In the genomic region with DNA sequence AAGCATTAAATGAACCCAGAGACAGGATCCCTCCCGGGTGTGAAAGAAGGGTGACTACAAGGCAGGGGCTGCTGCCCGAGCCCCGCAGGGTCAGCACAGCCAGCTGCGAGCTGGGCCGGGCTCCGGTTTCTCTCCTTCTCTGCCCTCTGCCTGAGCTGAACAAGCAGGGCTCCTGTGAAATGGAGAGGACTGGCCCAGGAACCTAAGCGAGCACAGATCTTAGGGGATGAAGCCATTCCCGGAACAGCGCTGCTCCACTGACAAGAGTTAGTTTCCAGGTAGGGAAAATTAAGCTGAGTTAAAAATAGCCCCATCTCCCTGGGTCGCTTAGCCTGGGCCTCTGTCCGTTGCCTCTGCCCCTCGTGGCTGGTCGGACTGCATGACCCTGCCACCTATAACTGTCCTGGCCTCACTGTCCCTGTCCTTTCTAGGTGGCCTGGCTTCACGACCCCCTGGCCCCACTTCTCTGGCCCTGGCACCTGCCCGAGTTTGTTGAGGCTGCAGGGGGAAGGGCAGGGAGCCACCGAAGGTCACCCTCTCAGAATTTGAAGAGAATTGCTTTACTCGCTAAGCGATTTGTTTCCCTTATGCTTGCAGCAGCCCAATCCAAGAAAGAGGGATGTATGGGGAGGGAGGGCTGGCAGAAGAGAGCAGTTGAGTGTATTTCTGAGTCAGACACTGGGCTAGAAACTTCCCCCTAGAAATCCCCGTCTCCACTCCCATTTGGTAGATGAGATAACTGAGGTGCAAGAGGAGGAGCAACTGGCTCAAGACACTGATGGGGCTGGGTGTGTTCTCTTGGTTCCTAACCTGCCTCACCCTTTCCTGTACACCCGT, we compare ENCODE assay signal across 14 cellular contexts. TPM values are rescaled to one million over a fixed set of nuclear protein-coding genes. Genes with fewer than 3 reads are reported as not detected.
A peak's percentile ranks its signal among the peaks of the same experiment; 100 is the strongest.
DNase-seq lines count a peak whose midpoint lies in the region; ATAC-seq, FAIRE-seq and TF ChIP-seq lines count a peak whose summit lies in the region.
"Had no signal": no experiment of that assay in that cellular context is flagged by ENCODE, and none has a peak within 500 bp of the region (broad histone marks: within the 10 kb centered on the region; RNA-seq: fewer than 3 reads in every experiment).

No MANE protein-coding gene starts in this region.

- peak overlapping the region; percentile 69 for H3K18ac ChIP-seq in neuronal stem cell (ENCODE audit: low read length)

- no peak overlapping the region for H2BK5ac ChIP-seq in neuronal stem cell (ENCODE audit: low read length)

- H4K20me1 ChIP-seq in GM12878 (ENCODE audit: control insufficient read depth, insufficient read depth): no peaks in the 10 kb centered on the region
- H4K20me1 ChIP-seq in GM23248 (ENCODE audit: insufficient read depth): no peaks in the 10 kb centered on the region

- H3F3A ChIP-seq in GM23248 (ENCODE audit: insufficient read depth): no peaks in the 10 kb centered on the region

- H3K27ac ChIP-seq in GM12878 (ENCODE audit: control insufficient read depth, insufficient read depth) (peak overlapping the region; percentile 69), neuronal stem cell (replicated peaks; ENCODE audit: low read length) (peak overlapping the region; percentile 48), GM23248 (no peak overlapping the region)
- no peak overlapping the region for H3K27ac ChIP-seq in effector memory CD4-positive, alpha-beta T cell (ENCODE audit: insufficient read depth, low read length, poor library complexity, severe bottlenecking)

- H3K27me3 Mint-ChIP-seq in immature natural killer cell (ENCODE audit: low read depth in 3 of 3): peaks cover 5 to 11% (median 8%) of the 10 kb centered on the region in 3 donors

- no peaks in the 10 kb centered on the region for H3K9me3 ChIP-seq in GM12878 (replicated peaks; ENCODE audit: control insufficient read depth, insufficient read depth, low read length)
- H3K9me3 ChIP-seq in neuronal stem cell (replicated peaks in 1 of 2; ENCODE audit: control insufficient read depth in 2 of 2, insufficient read depth in 1 of 2, low read depth in 1 of 2, low read length in 2 of 2): no peaks in the 10 kb centered on the region
- no peaks in the 10 kb centered on the region for H3K9me3 ChIP-seq in GM23248 (ENCODE audit: low read depth)
- H3K9me3 ChIP-seq in effector memory CD4-positive, alpha-beta T cell (ENCODE audit: control insufficient read depth, low read length): no peaks in the 10 kb centered on the region

- H3K4me3 Mint-ChIP-seq in immature natural killer cell: no peak overlapping the region

- H3K79me2 ChIP-seq in GM12878 (ENCODE audit: control insufficient read depth, insufficient read depth, low read length) (no peaks in the 10 kb centered on the region), GM23248 (ENCODE audit: insufficient read depth) (no peaks in the 10 kb centered on the region)

- no peak overlapping the region for H3K23ac ChIP-seq in neuronal stem cell (ENCODE audit: low read depth, low read length, poor library complexity)

- H2BK15ac ChIP-seq in neuronal stem cell (ENCODE audit: low read length): peak overlapping the region; percentile 33

- H3K36me3 Mint-ChIP-seq in immature natural killer cell: no peaks in the 10 kb centered on the region

- ATAC-seq in HG02885 (IDR thresholded peaks at IDR 0.05; ENCODE audit: poor library complexity, unreplicated experiment) (peak; percentile 52), GM12878 (peak; percentile 83), left colon (no peak)

- no peaks in the 10 kb centered on the region for H3K9me3 Mint-ChIP-seq in immature natural killer cell

- H3K36me3 ChIP-seq in GM12878 (ENCODE audit: control insufficient read depth in 2 of 2, insufficient read depth in 2 of 2, low read length in 1 of 2) (no peaks in the 10 kb centered on the region), neuronal stem cell (replicated peaks in 1 of 2; ENCODE audit: control insufficient read depth in 2 of 2, insufficient read depth in 2 of 2, low read length in 2 of 2) (no peaks in the 10 kb centered on the region), GM23248 (ENCODE audit: low read depth) (no peaks in the 10 kb centered on the region)
- H3K36me3 ChIP-seq in effector memory CD4-positive, alpha-beta T cell (ENCODE audit: control insufficient read depth, insufficient read depth, low read length): no peaks in the 10 kb centered on the region

- no peak for TF ChIP-seq EP300 in GM12878 (IDR thresholded peaks at IDR 0.05; ENCODE audit: borderline replicate concordance in 1 of 2, control insufficient read depth in 1 of 2, low read depth in 2 of 2, low read length in 2 of 2)

- H4K91ac ChIP-seq in neuronal stem cell (ENCODE audit: low read depth, low read length, poor library complexity): no peak overlapping the region

- H3K4me2 ChIP-seq in GM12878 (ENCODE audit: control insufficient read depth, insufficient read depth) (peak overlapping the region; percentile 76), neuronal stem cell (ENCODE audit: insufficient read depth, low read length, poor library complexity, severe bottlenecking) (peak overlapping the region; percentile 53), GM23248 (ENCODE audit: unreplicated experiment) (no peak overlapping the region)

- POLR2A ChIA-PET in GM12878 (lab: Charles Lee): interaction anchor here (0.7 kb wide), 1 partner anchor 8 kb away, joined by 3 read pairs; no protein-coding TSS in a partner anchor

- H3K4ac ChIP-seq in neuronal stem cell (ENCODE audit: low read length): no peak overlapping the region

- no peak overlapping the region for H3K27ac Mint-ChIP-seq in immature natural killer cell

- no peaks in the 10 kb centered on the region for H3K79me1 ChIP-seq in neuronal stem cell (ENCODE audit: low read depth, low read length)

- H3K9me2 ChIP-seq in GM23248 (ENCODE audit: insufficient read depth): no peaks in the 10 kb centered on the region

- 11% methylated on average over 20 of the region's 20 CpGs for WGBS in GM12878 (ENCODE audit: insufficient coverage, insufficient replicate concordance, low lambda C conversion rate, missing lambda C conversion rate)
- WGBS in neuronal stem cell (ENCODE audit: extremely low coverage in 2 of 2, insufficient read length in 2 of 2, insufficient replicate concordance in 1 of 2), 2 donors: no CpG with 5 or more reads among the region's 20 CpGs
- 84 to 87% methylated on average over 20 of the region's 20 CpGs for WGBS in GM23248 (ENCODE audit: low coverage in 1 of 2, low lambda C conversion rate in 2 of 2, missing lambda C conversion rate in 2 of 2), 2 experiments

- TF ChIP-seq POLR2A in GM12878 (IDR thresholded peaks at IDR 0.05; ENCODE audit: low read depth, low read length): no peak

- RAD21 ChIA-PET in GM12878 (lab: Charles Lee; ENCODE audit: unreplicated experiment): interaction anchor here (1.0 kb wide), 1 partner anchor 32 kb away, joined by 3 read pairs; no protein-coding TSS in a partner anchor

- H2AK5ac ChIP-seq in neuronal stem cell (ENCODE audit: low read depth, low read length): peak overlapping the region; percentile 22

- peak; percentile 83 for DNase-seq in GM10266 (ENCODE audit: extremely low spot score)
- peak; percentile 48 for DNase-seq in GM12878 (ENCODE audit: low read depth, low spot score)
- DNase-seq in neuronal stem cell (ENCODE audit: low spot score): peak; percentile 62
- no peak for DNase-seq in immature natural killer cell
- no peak for DNase-seq in left colon
- DNase-seq in GM23248: no peak
- no peak for DNase-seq in effector memory CD4-positive, alpha-beta T cell
- DNase-seq: activated CD4-positive, alpha-beta T cell treated with anti-CD3 and anti-CD28 coated beads for 1 hour; GF-D8; NCI-H524 had no signal

- H3K14ac ChIP-seq in neuronal stem cell (ENCODE audit: low read length): no peak overlapping the region

- H3K4me3 ChIP-seq in GM12878 (peak overlapping the region; percentile 45; the same call in 1 of the 2 replicates), neuronal stem cell (ENCODE audit: low read length in 2 of 2) (peak overlapping the region in 1 of 2 donors; percentile 41), GM23248 (no peak overlapping the region)
- H3K4me3 ChIP-seq in effector memory CD4-positive, alpha-beta T cell (ENCODE audit: insufficient read depth, low read depth, low read length, poor library complexity, severe bottlenecking): no peak overlapping the region

- intact Hi-C loops in GM12878 (cut with micrococcal nuclease; ENCODE audit: unreplicated experiment) (no loop called here), left colon (cut with DNase I, micrococcal nuclease) (no loop called here)

- peaks cover 36% of the 10 kb centered on the region for H3K4me1 ChIP-seq in GM12878 (ENCODE audit: control insufficient read depth, insufficient read depth, low read length)
- H3K4me1 ChIP-seq in neuronal stem cell (ENCODE audit: control insufficient read depth in 2 of 2, insufficient read depth in 1 of 2, low read depth in 1 of 2, low read length in 2 of 2): peaks cover 26 to 47% of the 10 kb centered on the region in 2 donors
- H3K4me1 ChIP-seq in GM23248 (ENCODE audit: insufficient read depth): peaks cover 15% of the 10 kb centered on the region
- H3K4me1 ChIP-seq in effector memory CD4-positive, alpha-beta T cell (ENCODE audit: control insufficient read depth, insufficient read depth, low read length, poor library complexity, severe bottlenecking): no peaks in the 10 kb centered on the region

- no peak for TF ChIP-seq CTCF in GM10266 (IDR thresholded peaks at IDR 0.05; ENCODE audit: control insufficient read depth, insufficient read depth, low read depth, missing control alignments)
- TF ChIP-seq CTCF in GM12878 (IDR thresholded peaks at IDR 0.05 in 2 of 3, conservative IDR thresholded peaks at IDR 0.05 in 1 of 3; ENCODE audit: control insufficient read depth in 2 of 3, extremely low read depth in 1 of 3, insufficient read depth in 1 of 3, low read depth in 3 of 3, low read length in 3 of 3): no peak

- TF ChIP-seq RAD21 in GM12878 (IDR thresholded peaks at IDR 0.05; ENCODE audit: insufficient read depth, low read depth, low read length): no peak

- peak overlapping the region; percentile 59 for H2AFZ ChIP-seq in GM12878 (ENCODE audit: control insufficient read depth, low read depth, low read length)
- H2AFZ ChIP-seq in neuronal stem cell (ENCODE audit: low read length): peak overlapping the region; percentile 76
- H2AFZ ChIP-seq in GM23248: no peak overlapping the region

- SMC1A ChIA-PET in GM12878 (lab: Charles Lee; ENCODE audit: uncharacterized antibody, unreplicated experiment): interaction anchor here (0.6 to 0.9 kb wide), 3 partner anchors 16 to 217 kb away, joined by 3 to 5 read pairs (median 3); no protein-coding TSS in a partner anchor

- no peak overlapping the region for H4K8ac ChIP-seq in neuronal stem cell (ENCODE audit: low read depth, low read length)

- H2BK12ac ChIP-seq in neuronal stem cell (ENCODE audit: low read length): no peak overlapping the region

- H3K9ac ChIP-seq in GM12878 (ENCODE audit: control insufficient read depth, insufficient read depth, low read length) (peak overlapping the region; percentile 60), neuronal stem cell (ENCODE audit: low read depth, low read length, poor library complexity) (peak overlapping the region; percentile 78), GM23248 (no peak overlapping the region)

- no peaks in the 10 kb centered on the region for H3K4me1 Mint-ChIP-seq in immature natural killer cell

- BruUV-seq in GM12878 (replicated peaks; lab: Mats Ljungman, UMichigan): no TSS peak

- in situ Hi-C loops in GM12878 (cut with MboI) (no loop called here), GM23248 (cut with MboI) (no loop called here)

- no peak overlapping the region for H2BK120ac ChIP-seq in neuronal stem cell (ENCODE audit: low read depth, low read length)

- peak; percentile 52 for FAIRE-seq in GM12878 (lab: Jason Lieb, UNC)
- FAIRE-seq: bronchial epithelial cell had no signal

- H3K27me3 ChIP-seq in GM12878 (replicated peaks in 1 of 2; ENCODE audit: control insufficient read depth in 2 of 2, insufficient read depth in 2 of 2, low read length in 1 of 2) (no peaks in the 10 kb centered on the region), neuronal stem cell (ENCODE audit: control insufficient read depth in 3 of 3, insufficient read depth in 3 of 3, low read depth in 1 of 3, low read length in 3 of 3) (no peaks in the 10 kb centered on the region), GM23248 (replicated peaks; ENCODE audit: insufficient read depth) (no peaks in the 10 kb centered on the region)
- no peaks in the 10 kb centered on the region for H3K27me3 ChIP-seq in effector memory CD4-positive, alpha-beta T cell (replicated peaks; ENCODE audit: control insufficient read depth, insufficient read depth, low read length, poor library complexity, severe bottlenecking)

- CTCF ChIA-PET in GM12878 (lab: Yijun Ruan, JAX): interaction anchor here (1.0 to 1.6 kb wide), 7 partner anchors 10 to 53 kb away, joined by 3 to 6 read pairs (median 3); no protein-coding TSS in a partner anchor

RNA-seq across cellular contexts. Expression of a gene that starts 2.6 kb away (rescaled TPM):
- total RNA-seq in GM12878 (2013; cell fraction: nucleolus; rRNA removed): 0.44 and 0.56 TPM in 2 replicates
- total RNA-seq in GM12878 (2014; rRNA removed) (0.28 and 0.60 TPM in 2 replicates), GM12878 (2014; rRNA removed; fragmentation: Illumina TruSeq; extraction: Trizol) (0.13 and 0.23 TPM in 2 replicates), GM12878 (2021) (0.74 and 0.98 TPM in 2 replicates), left colon (10 to 100 TPM in 1 of 2 donors, 1 to 10 TPM in 1; 4.8 to 19.3 TPM)
- 0.31 TPM for polyA plus RNA-seq in GM12878 (2011; ENCODE audit: low read depth)
- polyA plus RNA-seq in GM12878 (2011; rRNA removed) (1.1 and 1.5 TPM in 2 replicates), GM12878 (2014; fragmentation: Illumina TruSeq; extraction: Trizol) (0.35 TPM in 1 of 2 replicates, not detected in the other), GM12878 (2014; fragmentation: Nextera tagmentation; extraction: Ambion mirVana) (under 1 TPM in 1 of 2 experiments, not detected in 1; 0.11 TPM), GM12878 (2014; rRNA removed) (0.94 and 1.3 TPM in 2 replicates), GM12878 (2016; fragmentation: Nextera tagmentation; extraction: Ambion mirVana) (under 1 TPM; 0.43 to 0.48 TPM), immature natural killer cell (not detected), GM23248 (2016; fragmentation: Nextera tagmentation; extraction: Ambion mirVana) (not detected in 2 replicates)
- polyA plus RNA-seq in GM12878 (2011; cell fraction: cytosol; rRNA removed): 2.3 and 2.6 TPM in 2 replicates
- 9.9 and 12.3 TPM in 2 replicates for polyA plus RNA-seq in GM12878 (2011; cell fraction: nucleus; rRNA removed)
- polyA plus RNA-seq in GM12878 (2012): 0.38 and 0.42 TPM in 2 replicates
- polyA minus RNA-seq in GM12878 (2011; rRNA and poly(A)+ RNA removed): 0.66 and 1.1 TPM in 2 replicates
- polyA minus RNA-seq in GM12878 (2011; cell fraction: cytosol; rRNA and poly(A)+ RNA removed): 1.1 TPM in 1 of 2 replicates, not detected in the other
- polyA minus RNA-seq in GM12878 (2011; cell fraction: nucleus; rRNA and poly(A)+ RNA removed): 0.60 and 0.77 TPM in 2 replicates
- polyA plus RNA-seq in neuronal stem cell (2013, experiment 1 of 2): 0.04 TPM
- not detected for polyA plus RNA-seq in neuronal stem cell (2013, experiment 2 of 2)
- total RNA-seq in GM23248 (2014; rRNA removed; shearing (Covaris generic)): not detected in 2 replicates
- total RNA-seq: HT1080, temporal lobe had no signal

Comparison
In these comparisons a context has a peak if more than half of its experiments do, and no peak if none do; other contexts are left out.
1. DNase-seq: peak in GM10266 (single experiment), GM12878 (single experiment) and neuronal stem cell (single experiment); none in immature natural killer cell (0 of 3), left colon (0 of 2), GM23248 (single experiment) and effector memory CD4-positive, alpha-beta T cell (0 of 3).
2. H3K27ac ChIP-seq: peak in GM12878 (single experiment) and neuronal stem cell (single experiment); none in GM23248 (single experiment) and effector memory CD4-positive, alpha-beta T cell (single experiment).